19 cellular contexts compared by ENCODE assay signal in the genomic region with DNA sequence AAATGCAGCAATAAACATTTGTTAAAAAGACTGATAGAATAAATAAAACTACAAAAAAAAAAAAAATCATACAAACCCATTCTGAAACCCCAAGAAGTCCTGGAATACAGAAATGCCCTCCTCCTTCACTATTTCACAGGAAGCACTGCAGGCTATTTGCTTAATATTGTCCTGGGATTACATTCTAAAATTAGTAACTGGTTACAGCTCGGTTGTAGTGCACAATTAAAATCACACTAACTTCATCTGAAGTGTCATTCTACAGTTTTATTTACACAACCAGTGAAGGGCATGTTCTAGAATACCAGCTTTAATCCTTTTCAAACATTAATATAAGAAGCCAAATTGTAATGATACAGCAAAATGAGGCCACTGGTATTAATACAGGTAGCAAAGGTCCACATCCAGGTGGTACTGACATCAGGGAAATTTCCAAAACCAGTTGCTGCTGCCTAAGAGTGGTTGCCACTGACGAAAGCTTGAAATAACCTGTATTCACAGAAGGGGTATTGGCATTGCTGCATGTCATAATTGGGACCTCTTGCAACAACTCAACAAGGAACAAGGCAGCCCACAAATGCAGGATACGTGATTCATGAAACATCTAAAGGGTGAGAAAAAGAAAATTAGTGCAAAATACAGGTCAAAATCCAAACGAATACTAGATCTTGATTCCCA. TPM values are rescaled to one million over a fixed set of nuclear protein-coding genes. Genes with fewer than 3 reads are reported as not detected.
DNase-seq lines count a peak whose midpoint lies in the region; ATAC-seq, FAIRE-seq and TF ChIP-seq lines count a peak whose summit lies in the region.
"Had no signal": no experiment of that assay in that cellular context is flagged by ENCODE, and none has a peak within 500 bp of the region (broad histone marks: within the 10 kb centered on the region; RNA-seq: fewer than 3 reads in every experiment).

No MANE protein-coding gene starts in this region.

- H4K20me1 ChIP-seq in PC-3 (ENCODE audit: low read length) (no peaks in the 10 kb centered on the region), HepG2 (ENCODE audit: insufficient read depth, low read length) (no peaks in the 10 kb centered on the region)

- WGBS in HepG2 (ENCODE audit: low lambda C conversion rate): 90% methylated on average over 4 of the region's 4 CpGs

- in situ Hi-C loops in HepG2 (cut with HindIII; ENCODE audit: extremely low pct_ligation_motif_present, low pct_unique_long_range_greater_than_20kb): no loop called here

- H3K9me3 ChIP-seq in PC-3 (ENCODE audit: low read length) (no peaks in the 10 kb centered on the region), HepG2 (ENCODE audit: low read length) (no peaks in the 10 kb centered on the region)
- H3K9me3 ChIP-seq: spleen, tibial nerve had no signal

- no peak for ATAC-seq in PC-3
- ATAC-seq in HepG2: no peak
- ATAC-seq in HG03175 (IDR thresholded peaks at IDR 0.05; ENCODE audit: unreplicated experiment): no peak
- no peak for ATAC-seq in GM18519 (IDR thresholded peaks at IDR 0.05; ENCODE audit: low FRiP score, unreplicated experiment)

- H3K9me2 ChIP-seq in PC-3 (replicated peaks; ENCODE audit: low read length): no peaks in the 10 kb centered on the region

- peaks cover 12% of the 10 kb centered on the region for H3K36me3 ChIP-seq in PC-3 (ENCODE audit: low read depth, low read length)
- peaks cover 6 to 40% of the 10 kb centered on the region in 2 experiments; a peak in 4 of 5 replicates for H3K36me3 ChIP-seq in HepG2 (replicated peaks in 1 of 2; ENCODE audit: control insufficient read depth in 1 of 2, insufficient read depth in 2 of 2, low read length in 2 of 2)

- FAIRE-seq in HepG2 (lab: Jason Lieb, UNC): no peak
- FAIRE-seq: A204.1, keratinocyte had no signal

- CTCF ChIA-PET in PC-3 (lab: Charles Lee) (no interaction called here), HepG2 (lab: Yijun Ruan, JAX; ENCODE audit: low intra/inter-chr PET ratio, low total read pairs) (no interaction called here)

- POLR2A ChIA-PET in PC-3 (lab: Charles Lee; ENCODE audit: unreplicated experiment): no interaction called here
- POLR2A ChIA-PET in HepG2 (lab: Yijun Ruan, JAX): no interaction called here

- no peak for TF ChIP-seq POLR2A in HepG2 (IDR thresholded peaks at IDR 0.05; ENCODE audit: insufficient read depth in 1 of 2, low read depth in 2 of 2, low read length in 2 of 2)

- H3K79me2 ChIP-seq in PC-3 (ENCODE audit: low read length) (peaks cover 21% of the 10 kb centered on the region), HepG2 (ENCODE audit: insufficient read depth, low read length) (peaks cover 16% of the 10 kb centered on the region)

- H3K4me3 ChIP-seq in PC-3 (ENCODE audit: low read length) (no peak overlapping the region), HepG2 (replicated peaks in 1 of 3; ENCODE audit: insufficient read depth in 1 of 3, low read depth in 2 of 3, low read length in 3 of 3) (no peak overlapping the region)
- H3K4me3 ChIP-seq: spleen, tibial nerve had no signal

- no peaks in the 10 kb centered on the region for H3F3A ChIP-seq in PC-3 (ENCODE audit: low read length, unreplicated experiment)

- TSS peak; percentile 24 for BruUV-seq in PC-3 (replicated peaks; lab: Mats Ljungman, UMichigan)
- BruUV-seq in HepG2 (replicated peaks; lab: Mats Ljungman, UMichigan): TSS peak; percentile 22

- H3K9ac ChIP-seq in PC-3 (ENCODE audit: low read length) (no peak overlapping the region), HepG2 (ENCODE audit: insufficient read depth, low read depth, low read length) (no peak overlapping the region)

- TF ChIP-seq CTCF in PC-3 (conservative IDR thresholded peaks at IDR 0.05; ENCODE audit: low read depth, low read length) (no peak), HepG2 (CRISPR knock-in tag; IDR thresholded peaks at IDR 0.05) (no peak)

- no peaks in the 10 kb centered on the region for H3K4me1 ChIP-seq in PC-3 (ENCODE audit: insufficient read depth, low read length)
- H3K4me1 ChIP-seq in HepG2 (ENCODE audit: insufficient read depth, low read length): peaks cover 53% of the 10 kb centered on the region

- H3K27ac ChIP-seq in PC-3 (ENCODE audit: low read length) (no peak overlapping the region), HepG2 (ENCODE audit: extremely low read length, insufficient read depth, low read length) (peak overlapping the region; percentile 9)
- H3K27ac ChIP-seq: C4-2B, tibial nerve had no signal

- H2AFZ ChIP-seq in PC-3 (ENCODE audit: low read length): no peak overlapping the region
- H2AFZ ChIP-seq in HepG2 (ENCODE audit: low read length): no peak overlapping the region

- H3K27me3 ChIP-seq in PC-3 (ENCODE audit: low read length) (no peaks in the 10 kb centered on the region), HepG2 (ENCODE audit: control insufficient read depth in 1 of 2, insufficient read depth in 2 of 2, low read length in 2 of 2) (no peaks in the 10 kb centered on the region)
- H3K27me3 ChIP-seq: spleen, tibial nerve had no signal

- no peak for TF ChIP-seq RAD21 in HepG2 (CRISPR knock-in tag; IDR thresholded peaks at IDR 0.05)

- no peak overlapping the region for H3K4me2 ChIP-seq in PC-3 (ENCODE audit: low read length)
- no peak overlapping the region for H3K4me2 ChIP-seq in HepG2 (ENCODE audit: low read depth, low read length)

- intact Hi-C loops in PC-3 (cut with micrococcal nuclease) (no loop called here), HepG2 (cut with micrococcal nuclease; ENCODE audit: unreplicated experiment) (no loop called here)

- TF ChIP-seq EP300 in HepG2 (IDR thresholded peaks at IDR 0.05; ENCODE audit: low read depth in 2 of 2, low read length in 2 of 2) (no peak), HepG2 (CRISPR knock-in tag; IDR thresholded peaks at IDR 0.05; ENCODE audit: borderline replicate concordance) (no peak)

- DNase-seq in NCI-H2107 treated with DMSO at 0.1 percent for 48 hours (lab: John Stamatoyannopoulos, UW; ENCODE audit: unreplicated experiment): peak; percentile 18
- DNase-seq in NCI-H2107 (lab: John Stamatoyannopoulos, UW): no peak
- DNase-seq in DMS153 (lab: John Stamatoyannopoulos, UW): peak; percentile 27
- DNase-seq in PC-3: no peak
- no peak for DNase-seq in HepG2 (ENCODE audit: low spot score)
- no peak for DNase-seq in NCI-H2171 (lab: John Stamatoyannopoulos, UW)
- DNase-seq: activated CD8-positive, alpha-beta memory T cell treated with anti-CD3 and anti-CD28 coated beads for 24 hours; effector memory CD4-positive, alpha-beta T cell; midbrain; NCI-H2081; NK-92 treated with Interleukin-12 subunit alpha and Interleukin-12 subunit beta, amount 100 ng/mL, for 24 hours; SHP77 treated with DMSO at 0.1 percent for 48 hours; spleen had no signal

TF ChIP-seq in HepG2, 621 proteins besides CTCF, POLR2A, EP300 and RAD21:
- TF ChIP-seq RBM22 (optimal IDR thresholded peaks at IDR 0.05; ENCODE audit: low read length) (peak; percentile 86), ZNF468 (CRISPR knock-in tag; IDR thresholded peaks at IDR 0.05) (no peak)
TF ChIP-seq in HepG2: peak in this region for 1.

RNA-seq across cellular contexts. Expression of a gene that starts 26.9 kb away (rescaled TPM):
- total RNA-seq in PC-3 (2014; rRNA removed) (15.1 and 21.4 TPM in 2 replicates), HepG2 (2016; rRNA removed; fragmentation: Illumina TruSeq; extraction: Trizol) (23.4 and 29.2 TPM in 2 replicates)
- 6.7 and 8.7 TPM in 2 replicates for total RNA-seq in HepG2 (2016; cell fraction: cytosol; rRNA removed; fragmentation: Illumina TruSeq; extraction: Trizol; ENCODE audit: low read depth)
- 21.0 and 29.6 TPM in 2 replicates for total RNA-seq in HepG2 (2016; cell fraction: insoluble cytoplasmic fraction; rRNA removed; fragmentation: Illumina TruSeq; extraction: Trizol)
- 30.2 and 32.7 TPM in 2 replicates for total RNA-seq in HepG2 (2016; cell fraction: membrane; rRNA removed; fragmentation: Illumina TruSeq; extraction: Trizol)
- total RNA-seq in HepG2 (2016; cell fraction: nucleus; rRNA removed; fragmentation: Illumina TruSeq; extraction: Trizol): 28.7 and 38.1 TPM in 2 replicates
- polyA plus RNA-seq in HepG2 (2011; rRNA removed): 15.6 and 16.0 TPM in 2 replicates
- 8.3 and 10.7 TPM in 2 replicates for polyA plus RNA-seq in HepG2 (2011; cell fraction: cytosol; rRNA removed)
- 22.6 and 23.5 TPM in 2 replicates for polyA plus RNA-seq in HepG2 (2011; cell fraction: nucleus; rRNA removed)
- 40.3 and 44.8 TPM in 2 replicates for polyA plus RNA-seq in HepG2 (2012)
- 17.2 and 17.9 TPM in 2 replicates for polyA plus RNA-seq in HepG2 (2016; cell fraction: cytosol; fragmentation: Illumina TruSeq; extraction: Trizol; ENCODE audit: low read depth)
- polyA plus RNA-seq in HepG2 (2016; cell fraction: insoluble cytoplasmic fraction; fragmentation: Illumina TruSeq; extraction: Trizol; ENCODE audit: low read depth): 59.2 and 61.5 TPM in 2 replicates
- 34.9 and 39.3 TPM in 2 replicates for polyA plus RNA-seq in HepG2 (2016; cell fraction: membrane; fragmentation: Illumina TruSeq; extraction: Trizol; ENCODE audit: low read depth)
- polyA plus RNA-seq in HepG2 (2016; cell fraction: nucleus; fragmentation: Illumina TruSeq; extraction: Trizol; ENCODE audit: insufficient read depth, low read depth): 58.6 and 63.2 TPM in 2 replicates
- polyA minus RNA-seq in HepG2 (2011; rRNA and poly(A)+ RNA removed; ENCODE audit: low replicate concordance): 7.8 and 15.7 TPM in 2 replicates
- polyA minus RNA-seq in HepG2 (2011; cell fraction: cytosol; rRNA and poly(A)+ RNA removed): 25.7 and 27.7 TPM in 2 replicates
- 40.0 and 50.9 TPM in 2 replicates for polyA minus RNA-seq in HepG2 (2011; cell fraction: nucleus; rRNA and poly(A)+ RNA removed)

Comparison
In these comparisons a context has a peak if more than half of its experiments do, and no peak if none do; other contexts are left out.
1. DNase-seq: peak in NCI-H2107 treated with DMSO at 0.1 percent for 48 hours (single experiment) and DMS153 (single experiment); none in NCI-H2107 (single experiment), PC-3 (single experiment), HepG2 (single experiment) and NCI-H2171 (single experiment).